1 cellular context compared by ENCODE assay signal in the genomic region with DNA sequence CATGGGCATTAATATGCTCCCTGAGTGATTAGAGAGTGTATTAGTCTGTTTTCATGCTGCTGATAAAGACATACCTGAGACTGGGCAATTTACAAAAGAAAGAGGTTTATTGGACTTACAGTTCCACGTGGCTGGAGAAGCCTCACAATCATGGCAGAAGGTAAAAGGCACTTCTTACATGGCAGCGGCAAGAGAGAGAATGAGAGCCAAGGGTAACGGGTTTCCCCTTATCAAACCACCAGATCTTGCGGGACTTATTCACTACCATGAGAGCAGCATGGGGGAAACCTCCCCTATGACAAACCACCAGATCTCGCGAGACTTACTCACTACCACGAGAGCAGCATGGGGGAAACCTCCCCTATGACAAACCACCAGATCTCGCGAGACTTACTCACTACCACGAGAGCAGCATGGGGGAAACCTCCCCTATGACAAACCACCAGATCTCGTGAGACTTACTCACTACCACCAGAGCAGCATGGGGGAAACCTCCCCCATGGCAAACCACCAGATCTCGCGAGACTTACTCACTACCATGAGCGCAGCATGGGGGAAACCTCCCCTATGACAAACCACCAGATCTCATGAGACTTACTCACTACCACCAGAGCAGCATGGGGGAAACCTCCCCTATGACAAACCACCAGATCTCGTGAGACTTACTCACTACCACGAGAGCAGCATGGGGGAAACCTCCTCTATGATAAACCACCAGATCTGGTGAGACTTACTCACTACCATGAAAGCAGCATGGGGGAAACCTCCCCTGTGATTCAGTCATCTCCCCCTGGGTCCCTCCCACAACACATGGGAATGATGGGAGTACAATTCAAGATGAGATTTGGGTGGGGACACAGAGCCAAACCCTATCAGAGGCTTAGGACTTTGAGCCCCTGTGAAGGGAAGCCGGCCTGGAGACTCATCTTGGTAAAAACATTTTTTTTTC. TPM values are rescaled to one million over a fixed set of nuclear protein-coding genes. Genes with fewer than 3 reads are reported as not detected.
"Had no signal": no experiment of that assay in that cellular context is flagged by ENCODE, and none has a peak within 500 bp of the region (broad histone marks: within the 10 kb centered on the region; RNA-seq: fewer than 3 reads in every experiment).

No MANE protein-coding gene starts in this region.

RNA-seq across cellular contexts. Expression of a gene that starts 32.4 kb away (rescaled TPM):
- total RNA-seq: fibroblast of villous mesenchyme had no signal
